In the genomic region with DNA sequence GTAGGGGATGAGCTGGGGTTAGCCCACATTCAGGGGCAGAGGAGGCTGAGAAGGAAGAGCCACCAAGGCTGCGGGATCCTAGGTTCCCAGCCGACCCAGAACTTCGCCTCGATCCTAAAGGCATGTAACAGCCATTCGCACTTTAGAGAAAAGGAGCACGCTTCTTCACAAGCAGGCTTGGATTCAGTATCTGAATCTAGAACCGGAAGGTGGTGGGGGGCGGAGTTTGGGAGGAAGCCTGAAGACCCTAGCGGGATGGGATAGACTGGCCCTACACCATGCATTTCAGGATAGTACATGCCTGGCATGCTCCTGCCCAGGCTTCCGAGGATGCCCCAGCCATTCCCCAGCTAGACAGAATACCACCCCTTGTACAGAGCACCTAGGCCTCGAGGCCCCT, we compare ENCODE assay signal across 13 cellular contexts. TPM values are rescaled to one million over a fixed set of nuclear protein-coding genes. Genes with fewer than 3 reads are reported as not detected.
DNase-seq lines count a peak whose midpoint lies in the region; ATAC-seq and TF ChIP-seq lines count a peak whose summit lies in the region.
"Had no signal": no experiment of that assay in that cellular context is flagged by ENCODE, and none has a peak within 500 bp of the region (broad histone marks: within the 10 kb centered on the region; RNA-seq: fewer than 3 reads in every experiment).

No MANE protein-coding gene starts in this region.

- DNase-seq in activated T-cell treated with anti-CD3 and anti-CD28 coated beads, Interleukin-2, amount 50 U/mL, for 4 hours, result no peak
- DNase-seq in activated T-cell treated with anti-CD3 and anti-CD28 coated beads, Interleukin-2, amount 50 U/mL, for 24 hours, result no peak
- DNase-seq in SK-N-MC (ENCODE audit: low read depth, low spot score) (no peak), lower lobe of right lung (peak; percentile 24), upper lobe of right lung (peak; percentile 42), NCI-H146 (lab: John Stamatoyannopoulos, UW) (no peak), SW480 (ENCODE audit: low spot score) (no peak), mesothelial cell of epicardium (ENCODE audit: low spot score in 2 of 2, unreplicated experiment in 2 of 2) (no peak)
- DNase-seq: NCI-H187 treated with DMSO at 0.1 percent for 48 hours; NCI-H69; NK-92 treated with Interleukin-12 subunit alpha and Interleukin-12 subunit beta, amount 100 ng/mL, for 24 hours had no signal

- H3K9me3 Mint-ChIP-seq in activated T-cell treated with anti-CD3 and anti-CD28 coated beads, Interleukin-2, amount 50 U/mL, for 4 hours, result no peaks in the 10 kb centered on the region
- no peaks in the 10 kb centered on the region for H3K9me3 Mint-ChIP-seq in activated T-cell treated with anti-CD3 and anti-CD28 coated beads, Interleukin-2, amount 50 U/mL, for 24 hours
- H3K9me3 Mint-ChIP-seq in mesothelial cell of epicardium, result no peaks in the 10 kb centered on the region

- H3K36me3 ChIP-seq in SK-N-MC (ENCODE audit: insufficient read depth, low read length) (no peaks in the 10 kb centered on the region), lower lobe of right lung (peaks cover 13% of the 10 kb centered on the region), upper lobe of right lung (no peaks in the 10 kb centered on the region)

- H3K4me1 Mint-ChIP-seq in activated T-cell treated with anti-CD3 and anti-CD28 coated beads, Interleukin-2, amount 50 U/mL, for 4 hours (ENCODE audit: low read depth), result peaks cover 24% of the 10 kb centered on the region
- peaks cover 35% of the 10 kb centered on the region for H3K4me1 Mint-ChIP-seq in activated T-cell treated with anti-CD3 and anti-CD28 coated beads, Interleukin-2, amount 50 U/mL, for 24 hours (ENCODE audit: low read depth)
- H3K4me1 Mint-ChIP-seq in mesothelial cell of epicardium, result peaks cover 29% of the 10 kb centered on the region

- H3K4me3 ChIP-seq in SK-N-MC (no peak overlapping the region), lower lobe of right lung (no peak overlapping the region), upper lobe of right lung (no peak overlapping the region)

- H3K4me3 Mint-ChIP-seq in activated T-cell treated with anti-CD3 and anti-CD28 coated beads, Interleukin-2, amount 50 U/mL, for 4 hours, result peak overlapping the region; percentile 33
- H3K4me3 Mint-ChIP-seq in activated T-cell treated with anti-CD3 and anti-CD28 coated beads, Interleukin-2, amount 50 U/mL, for 24 hours, result no peak overlapping the region
- no peak overlapping the region for H3K4me3 Mint-ChIP-seq in mesothelial cell of epicardium

- H3K9ac ChIP-seq in SK-N-MC (ENCODE audit: insufficient read length), result no peak overlapping the region

- H3K36me3 Mint-ChIP-seq in activated T-cell treated with anti-CD3 and anti-CD28 coated beads, Interleukin-2, amount 50 U/mL, for 4 hours (ENCODE audit: insufficient read depth), result no peaks in the 10 kb centered on the region
- no peaks in the 10 kb centered on the region for H3K36me3 Mint-ChIP-seq in activated T-cell treated with anti-CD3 and anti-CD28 coated beads, Interleukin-2, amount 50 U/mL, for 24 hours (ENCODE audit: low read depth)
- H3K36me3 Mint-ChIP-seq in mesothelial cell of epicardium, result peaks cover 10% of the 10 kb centered on the region

- peaks cover 34% of the 10 kb centered on the region for H3K4me1 ChIP-seq in lower lobe of right lung
- peaks cover 35% of the 10 kb centered on the region for H3K4me1 ChIP-seq in upper lobe of right lung

- ATAC-seq in activated T-cell treated with anti-CD3 and anti-CD28 coated beads, Interleukin-2, amount 50 U/mL, for 4 hours, result no peak
- ATAC-seq in lower lobe of right lung (no peak), upper lobe of right lung (no peak)

- intact Hi-C loops in lower lobe of right lung (cut with DNase I), result no loop called here
- intact Hi-C loops in upper lobe of right lung (cut with DNase I), result no loop called here

- H3K27ac Mint-ChIP-seq in activated T-cell treated with anti-CD3 and anti-CD28 coated beads, Interleukin-2, amount 50 U/mL, for 24 hours, result no peak overlapping the region
- no peak overlapping the region for H3K27ac Mint-ChIP-seq in mesothelial cell of epicardium

- H3K27me3 ChIP-seq in lower lobe of right lung (ENCODE audit: low read depth) (peaks cover 56% of the 10 kb centered on the region), upper lobe of right lung (peaks cover 16% of the 10 kb centered on the region)

- H3K9me3 ChIP-seq in SK-N-MC (ENCODE audit: low read depth, low read length) (no peaks in the 10 kb centered on the region), lower lobe of right lung (no peaks in the 10 kb centered on the region), upper lobe of right lung (no peaks in the 10 kb centered on the region)

- H3K27ac ChIP-seq in SK-N-MC, result peak overlapping the region; percentile 60; the same call in 1 of the 2 replicates
- no peak overlapping the region for H3K27ac ChIP-seq in lower lobe of right lung
- no peak overlapping the region for H3K27ac ChIP-seq in upper lobe of right lung
- H3K27ac ChIP-seq: 22Rv1 had no signal

- peaks cover 40% of the 10 kb centered on the region for H3K27me3 Mint-ChIP-seq in activated T-cell treated with anti-CD3 and anti-CD28 coated beads, Interleukin-2, amount 50 U/mL, for 4 hours (ENCODE audit: low read depth)
- H3K27me3 Mint-ChIP-seq in activated T-cell treated with anti-CD3 and anti-CD28 coated beads, Interleukin-2, amount 50 U/mL, for 24 hours, result peaks cover 76% of the 10 kb centered on the region
- H3K27me3 Mint-ChIP-seq in mesothelial cell of epicardium (ENCODE audit: low read depth), result peaks cover 16% of the 10 kb centered on the region

- TF ChIP-seq CTCF in lower lobe of right lung (IDR thresholded peaks at IDR 0.05) (no peak), upper lobe of right lung (IDR thresholded peaks at IDR 0.05) (no peak), mesothelial cell of epicardium (IDR thresholded peaks at IDR 0.05; ENCODE audit: unreplicated experiment) (no peak)

RNA-seq across cellular contexts. Expression of a gene that starts 4.4 kb away (rescaled TPM):
- total RNA-seq in activated T-cell treated with anti-CD3 and anti-CD28 coated beads, Interleukin-2, amount 50 U/mL, for 4 hours, result under 1 TPM; 0.24 to 0.46 (median 0.37) TPM
- total RNA-seq in lower lobe of right lung, result 12.6 TPM
- total RNA-seq in upper lobe of right lung, result 24.0 TPM
- 45.7 to 47.2 TPM (median 46.8 TPM) in 3 replicates for total RNA-seq in mesothelial cell of epicardium

RNA-seq across cellular contexts. Expression of a gene that starts 39.2 kb away (rescaled TPM):
- 10 to 100 TPM; 16.4 to 21.1 (median 19.4) TPM for total RNA-seq in activated T-cell treated with anti-CD3 and anti-CD28 coated beads, Interleukin-2, amount 50 U/mL, for 4 hours
- 12.3 TPM for total RNA-seq in lower lobe of right lung
- 10.7 TPM for total RNA-seq in upper lobe of right lung
- 36.8 to 38.3 TPM (median 38.1 TPM) in 3 replicates for total RNA-seq in mesothelial cell of epicardium
- total RNA-seq: OCI-LY7 had no signal

Comparison
In these comparisons a context has a peak if more than half of its experiments do, and no peak if none do; other contexts are left out.
1. DNase-seq: peak in lower lobe of right lung (single experiment) and upper lobe of right lung (single experiment); none in activated T-cell treated with anti-CD3 and anti-CD28 coated beads, Interleukin-2, amount 50 U/mL, for 4 hours (single experiment), activated T-cell treated with anti-CD3 and anti-CD28 coated beads, Interleukin-2, amount 50 U/mL, for 24 hours (single experiment), SK-N-MC (single experiment), NCI-H146 (single experiment), SW480 (single experiment) and mesothelial cell of epicardium (0 of 2).